In the genomic region with DNA sequence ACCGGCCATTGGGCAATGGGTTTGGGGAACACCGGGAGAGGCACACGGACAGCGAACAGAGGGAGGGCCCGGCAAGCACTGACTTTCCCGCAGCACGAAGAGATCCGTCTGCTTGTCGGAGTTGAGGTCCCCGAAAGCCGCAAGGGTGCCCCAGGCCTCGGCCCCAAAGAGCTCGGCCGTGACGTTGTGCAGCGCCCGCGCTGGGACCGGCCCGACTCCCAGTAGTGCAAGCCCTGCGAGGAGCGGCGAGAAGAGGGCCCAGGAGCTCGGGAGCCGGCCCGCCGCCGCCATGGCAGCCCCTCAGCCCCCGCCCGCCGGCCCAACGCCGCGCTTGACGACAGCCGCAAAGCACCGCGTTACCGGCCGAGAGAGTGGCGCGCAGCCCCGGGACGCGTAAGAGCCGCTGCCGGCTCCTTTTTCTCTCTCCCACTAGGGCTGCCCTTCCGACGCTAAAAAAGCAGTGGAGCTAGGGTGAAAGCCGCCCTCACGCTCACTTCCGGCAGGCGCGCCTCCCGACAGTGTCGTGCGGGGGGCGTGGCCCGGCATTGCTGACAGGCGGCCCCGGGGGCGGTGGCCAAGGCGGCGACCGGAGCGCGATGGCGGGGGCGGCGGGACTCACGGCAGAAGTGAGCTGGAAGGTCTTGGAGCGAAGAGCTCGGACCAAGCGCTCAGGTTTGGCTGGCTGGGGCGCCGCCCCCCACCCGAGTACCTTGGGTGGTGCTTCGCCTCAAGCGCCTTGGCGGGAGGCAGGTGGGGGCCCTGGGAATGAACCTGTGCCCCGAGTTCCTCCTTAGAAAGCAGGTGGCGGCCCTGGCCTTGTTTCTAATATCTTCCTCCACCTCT, we compare ENCODE assay signal across 1 cellular context.
TF ChIP-seq lines count a peak whose summit lies in the region.

A gene (minus strand): TSS at position 309 of the 843 bp plus-strand sequence. CDS start 18 bp downstream, at position 291.
A gene (plus strand): TSS at position 577 of the 843 bp plus-strand sequence. CDS start 20 bp downstream, at position 597.

TF ChIP-seq in WTC11, 78 proteins besides CTCF, POLR2A, EP300 and RAD21 (continued from another document):
- TF ChIP-seq, protein P1, sequence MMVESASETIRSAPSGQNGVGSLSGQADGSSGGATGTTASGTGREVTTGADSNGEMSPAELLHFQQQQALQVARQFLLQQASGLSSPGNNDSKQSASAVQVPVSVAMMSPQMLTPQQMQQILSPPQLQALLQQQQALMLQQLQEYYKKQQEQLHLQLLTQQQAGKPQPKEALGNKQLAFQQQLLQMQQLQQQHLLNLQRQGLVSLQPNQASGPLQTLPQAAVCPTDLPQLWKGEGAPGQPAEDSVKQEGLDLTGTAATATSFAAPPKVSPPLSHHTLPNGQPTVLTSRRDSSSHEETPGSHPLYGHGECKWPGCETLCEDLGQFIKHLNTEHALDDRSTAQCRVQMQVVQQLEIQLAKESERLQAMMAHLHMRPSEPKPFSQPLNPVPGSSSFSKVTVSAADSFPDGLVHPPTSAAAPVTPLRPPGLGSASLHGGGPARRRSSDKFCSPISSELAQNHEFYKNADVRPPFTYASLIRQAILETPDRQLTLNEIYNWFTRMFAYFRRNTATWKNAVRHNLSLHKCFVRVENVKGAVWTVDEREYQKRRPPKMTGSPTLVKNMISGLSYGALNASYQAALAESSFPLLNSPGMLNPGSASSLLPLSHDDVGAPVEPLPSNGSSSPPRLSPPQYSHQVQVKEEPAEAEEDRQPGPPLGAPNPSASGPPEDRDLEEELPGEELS (CRISPR knock-in tag; IDR thresholded peaks at IDR 0.05) = 0 out of 2 replicates have a peak, but pooled peaks have one; percentile 15
- peak; percentile 80 for TF ChIP-seq SP1 (CRISPR knock-in tag; conservative IDR thresholded peaks at IDR 0.05)
